In genomic region chr2:5954509-5954908, GRCh38 we compare ENCODE assay signal across 3 cellular contexts.
"Had no signal": no experiment of that assay in that cellular context is flagged by ENCODE, and none has a peak within 500 bp of the region (broad histone marks: within the 10 kb centered on the region; RNA-seq: fewer than 3 reads in every experiment).

No MANE protein-coding gene starts in this region.

- H3K4me3 ChIP-seq: GM12878 had no signal

- ATAC-seq: GM12878 had no signal

- DNase-seq: GDM1, GF-D8 had no signal
